ENCODE assay signal across 19 cellular contexts in genomic region chr13:49554387-49554786, GRCh38.
"Had no signal": no experiment of that assay in that cellular context is flagged by ENCODE, and none has a peak within 500 bp of the region (broad histone marks: within the 10 kb centered on the region; RNA-seq: fewer than 3 reads in every experiment).

No MANE protein-coding gene starts in this region.

- H3K4me3 ChIP-seq: coronary artery, esophagus squamous epithelium, gastrocnemius medialis, lower lobe of right lung, prostate gland, right atrium auricular region, sigmoid colon, testis, tibial artery had no signal

- H3K27me3 ChIP-seq: esophagus squamous epithelium, gastrocnemius medialis, right atrium auricular region, sigmoid colon, testis, tibial artery had no signal

- H3K36me3 ChIP-seq: prostate gland had no signal

- H3K9me3 ChIP-seq: esophagus squamous epithelium, gastrocnemius medialis, lower lobe of right lung, prostate gland, right atrium auricular region, sigmoid colon, testis, tibial artery had no signal

- DNase-seq: effector memory CD8-positive, alpha-beta T cell; erythroblast; esophagus squamous epithelium; gastrocnemius medialis; head of caudate nucleus; left ventricle myocardium superior; lower lobe of right lung; naive thymus-derived CD8-positive, alpha-beta T cell; nephron progenitor cell; nucleus accumbens; sigmoid colon; stimulated activated CD4-positive, alpha-beta T cell treated with anti-CD3 and anti-CD28 coated beads, Interleukin-4, amount 100 ng/mL, for 4 hours; stimulated activated naive CD8-positive, alpha-beta T cell treated with anti-CD3 and anti-CD28 coated beads, Interleukin-15, Interleukin-2, amounts not matched to agents 100 U/mL and 50 U/mL, for 24 hours; substantia nigra; testis; tibial artery had no signal

- H3K4me1 ChIP-seq: esophagus squamous epithelium, gastrocnemius medialis, lower lobe of right lung, prostate gland, right atrium auricular region, sigmoid colon, testis, tibial artery had no signal
